In genomic region chr6:125797934-125798444, GRCh38 we compare ENCODE assay signal across 22 cellular contexts. TPM values are rescaled to one million over a fixed set of nuclear protein-coding genes. Genes with fewer than 3 reads are reported as not detected.
DNase-seq lines count a peak whose midpoint lies in the region; ATAC-seq and TF ChIP-seq lines count a peak whose summit lies in the region.
"Had no signal": no experiment of that assay in that cellular context is flagged by ENCODE, and none has a peak within 500 bp of the region (broad histone marks: within the 10 kb centered on the region; RNA-seq: fewer than 3 reads in every experiment).

No MANE protein-coding gene starts in this region.

- TF ChIP-seq CTCF in OCI-LY1 (IDR thresholded peaks at IDR 0.05; ENCODE audit: low read length) (no peak), foreskin keratinocyte (conservative IDR thresholded peaks at IDR 0.05) (no peak), upper lobe of left lung (IDR thresholded peaks at IDR 0.05) (no peak)

- H4K20me1 ChIP-seq in OCI-LY1 (ENCODE audit: insufficient read depth, low read length) = no peaks in the 10 kb centered on the region

- H3K27me3 ChIP-seq in OCI-LY1 (ENCODE audit: insufficient read depth, low read length) (no peaks in the 10 kb centered on the region), foreskin keratinocyte (no peaks in the 10 kb centered on the region), upper lobe of left lung (no peaks in the 10 kb centered on the region)

- no peak for DNase-seq in activated naive CD8-positive, alpha-beta T cell treated with anti-CD3 and anti-CD28 coated beads for 36 hours
- no peak for DNase-seq in activated naive CD8-positive, alpha-beta T cell treated with anti-CD3 and anti-CD28 coated beads, Interleukin-2, amount 50 U/mL, for 24 hours
- peak in 1 of 2 donors; percentile 32 for DNase-seq in foreskin keratinocyte
- DNase-seq in upper lobe of left lung = peak in 1 of 2 donors; percentile 37
- no peak for DNase-seq in activated CD8-positive, alpha-beta memory T cell treated with anti-CD3 and anti-CD28 coated beads, Interleukin-2, amount 50 U/mL, for 48 hours
- no peak for DNase-seq in left cardiac atrium
- DNase-seq: ACHN; activated CD4-positive, alpha-beta T cell treated with anti-CD3 and anti-CD28 coated beads for 4 hours; activated gamma-delta T cell; amygdala; CD4-positive, CD25-positive, alpha-beta regulatory T cell; DMS153; effector memory CD4-positive, alpha-beta T cell; glutamatergic neuron; left ventricle myocardium superior; NCI-H1694; NCI-H82; occipital lobe; retina had no signal

- peak overlapping the region; percentile 55 for H3K4me2 ChIP-seq in OCI-LY1 (ENCODE audit: low read length)

- peak overlapping the region; percentile 3 for H3K27ac Mint-ChIP-seq in activated naive CD8-positive, alpha-beta T cell treated with anti-CD3 and anti-CD28 coated beads for 36 hours
- H3K27ac Mint-ChIP-seq in activated naive CD8-positive, alpha-beta T cell treated with anti-CD3 and anti-CD28 coated beads, Interleukin-2, amount 50 U/mL, for 24 hours = no peak overlapping the region

- H2AFZ ChIP-seq in OCI-LY1 (ENCODE audit: low read length) = no peak overlapping the region

- H3K9me2 ChIP-seq in OCI-LY1 (ENCODE audit: low read depth, low read length) = no peaks in the 10 kb centered on the region

- WGBS in upper lobe of left lung, 2 donors = 74 to 80% methylated on average over 3 of the region's 3 CpGs

- H3K27me3 Mint-ChIP-seq in activated naive CD8-positive, alpha-beta T cell treated with anti-CD3 and anti-CD28 coated beads for 36 hours = no peaks in the 10 kb centered on the region
- no peaks in the 10 kb centered on the region for H3K27me3 Mint-ChIP-seq in activated naive CD8-positive, alpha-beta T cell treated with anti-CD3 and anti-CD28 coated beads, Interleukin-2, amount 50 U/mL, for 24 hours
- H3K27me3 Mint-ChIP-seq: CD4-positive, CD25-positive, alpha-beta regulatory T cell had no signal

- no peak overlapping the region for H3K4me3 Mint-ChIP-seq in activated naive CD8-positive, alpha-beta T cell treated with anti-CD3 and anti-CD28 coated beads for 36 hours
- no peak overlapping the region for H3K4me3 Mint-ChIP-seq in activated naive CD8-positive, alpha-beta T cell treated with anti-CD3 and anti-CD28 coated beads, Interleukin-2, amount 50 U/mL, for 24 hours
- H3K4me3 Mint-ChIP-seq: CD4-positive, CD25-positive, alpha-beta regulatory T cell had no signal

- H3K79me2 ChIP-seq in OCI-LY1 (ENCODE audit: insufficient read depth, low read length) = peaks cover 61% of the 10 kb centered on the region

- 0 out of 2 replicates have a peak, but pooled peaks cover 7% of the 10 kb centered on the region for H3F3A ChIP-seq in OCI-LY1 (ENCODE audit: insufficient read depth, low read length)

- no peak for ATAC-seq in activated naive CD8-positive, alpha-beta T cell treated with anti-CD3 and anti-CD28 coated beads, Interleukin-2, amount 50 U/mL, for 24 hours
- ATAC-seq in foreskin keratinocyte (peak; percentile 46), upper lobe of left lung (ENCODE audit: low FRiP score in 2 of 2) (peak in 1 of 2 donors; percentile 19), GM19328 (IDR thresholded peaks at IDR 0.05; ENCODE audit: unreplicated experiment) (no peak), left cardiac atrium (no peak)
- ATAC-seq: left ventricle myocardium superior had no signal

- peaks cover 98% of the 10 kb centered on the region for H3K4me1 ChIP-seq in OCI-LY1 (ENCODE audit: insufficient read depth, low read length, severe bottlenecking)
- peaks cover 14% of the 10 kb centered on the region for H3K4me1 ChIP-seq in foreskin keratinocyte
- H3K4me1 ChIP-seq in upper lobe of left lung = peaks cover 14 to 42% (median 34%) of the 10 kb centered on the region in 4 donors

- intact Hi-C loops in left cardiac atrium (cut with DNase I) = no loop called here

- H3K9me3 Mint-ChIP-seq in activated naive CD8-positive, alpha-beta T cell treated with anti-CD3 and anti-CD28 coated beads for 36 hours = no peaks in the 10 kb centered on the region
- H3K9me3 Mint-ChIP-seq in activated naive CD8-positive, alpha-beta T cell treated with anti-CD3 and anti-CD28 coated beads, Interleukin-2, amount 50 U/mL, for 24 hours = no peaks in the 10 kb centered on the region
- H3K9me3 Mint-ChIP-seq: CD4-positive, CD25-positive, alpha-beta regulatory T cell had no signal

- peaks cover 17% of the 10 kb centered on the region; the same call in 1 of the 2 replicates for H3K36me3 ChIP-seq in OCI-LY1 (ENCODE audit: insufficient read depth, low read length)
- peaks cover 0 to 2% (median 0%) of the 10 kb centered on the region in 4 donors for H3K36me3 ChIP-seq in upper lobe of left lung

- peaks cover 42% of the 10 kb centered on the region for H3K36me3 Mint-ChIP-seq in activated naive CD8-positive, alpha-beta T cell treated with anti-CD3 and anti-CD28 coated beads for 36 hours
- H3K36me3 Mint-ChIP-seq in activated naive CD8-positive, alpha-beta T cell treated with anti-CD3 and anti-CD28 coated beads, Interleukin-2, amount 50 U/mL, for 24 hours (ENCODE audit: low read depth) = peaks cover 19% of the 10 kb centered on the region

- H3K4me1 Mint-ChIP-seq in activated naive CD8-positive, alpha-beta T cell treated with anti-CD3 and anti-CD28 coated beads for 36 hours = peaks cover 45% of the 10 kb centered on the region
- H3K4me1 Mint-ChIP-seq in activated naive CD8-positive, alpha-beta T cell treated with anti-CD3 and anti-CD28 coated beads, Interleukin-2, amount 50 U/mL, for 24 hours = peaks cover 63% of the 10 kb centered on the region

- H3K9ac ChIP-seq in OCI-LY1 (ENCODE audit: low read length) = peak overlapping the region; percentile 50

- peak in 1 of 4 donors; percentile 15 for TF ChIP-seq EP300 in upper lobe of left lung (IDR thresholded peaks at IDR 0.05)

- TF ChIP-seq POLR2A in upper lobe of left lung (IDR thresholded peaks at IDR 0.05) = no peak

- peak overlapping the region; percentile 99 for H3K27ac ChIP-seq in OCI-LY1 (ENCODE audit: low read depth, low read length, poor library complexity, severe bottlenecking)
- H3K27ac ChIP-seq in foreskin keratinocyte = no peak overlapping the region
- peak overlapping the region; percentile 23 to 74 (median 43) for H3K27ac ChIP-seq in upper lobe of left lung

- H3K4me3 ChIP-seq in OCI-LY1 (ENCODE audit: low read depth, low read length, poor library complexity, severe bottlenecking) = peak overlapping the region; percentile 47
- no peak overlapping the region for H3K4me3 ChIP-seq in upper lobe of left lung

- H3K9me3 ChIP-seq in OCI-LY1 (ENCODE audit: low read length) (no peaks in the 10 kb centered on the region), upper lobe of left lung (no peaks in the 10 kb centered on the region)

RNA-seq across cellular contexts. Expression of gene NCOA7, which starts 7.2 kb away (rescaled TPM):
- total RNA-seq in activated naive CD8-positive, alpha-beta T cell treated with anti-CD3 and anti-CD28 coated beads for 36 hours = 10 to 100 TPM; 73.7 to 76.4 TPM
- total RNA-seq in foreskin keratinocyte = 13.0 and 14.7 TPM in 2 replicates
- 3.6 and 4.9 TPM in 2 replicates for polyA plus RNA-seq in foreskin keratinocyte
- 10 to 100 TPM; 33.5 to 75.6 (median 48.9) TPM for total RNA-seq in upper lobe of left lung
- total RNA-seq in left cardiac atrium = 10 to 100 TPM; 18.4 to 24.8 TPM

RNA-seq across cellular contexts. Expression of gene HEY2, which starts 48.6 kb away (rescaled TPM):
- not detected for total RNA-seq in activated naive CD8-positive, alpha-beta T cell treated with anti-CD3 and anti-CD28 coated beads for 36 hours
- total RNA-seq in foreskin keratinocyte (not detected in 2 replicates), upper lobe of left lung (1 to 10 TPM; 1.3 to 3.3 (median 1.8) TPM), left cardiac atrium (1 to 10 TPM; 2.1 to 2.5 TPM)
- polyA plus RNA-seq in foreskin keratinocyte = not detected in 2 replicates
- total RNA-seq: CD4-positive, CD25-positive, alpha-beta regulatory T cell; M059J had no signal
